In genomic region chr5:39539470-39539869, GRCh38 we compare ENCODE assay signal across 24 cellular contexts.
"Had no signal": no experiment of that assay in that cellular context is flagged by ENCODE, and none has a peak within 500 bp of the region (broad histone marks: within the 10 kb centered on the region; RNA-seq: fewer than 3 reads in every experiment).

No MANE protein-coding gene starts in this region.

- H3K36me3 ChIP-seq: brain microvascular endothelial cell, WERI-Rb-1 had no signal

- H3K27ac ChIP-seq: brain microvascular endothelial cell, coronary artery, dorsolateral prefrontal cortex, WERI-Rb-1 had no signal

- H3K4me3 ChIP-seq: coronary artery, dorsolateral prefrontal cortex had no signal

- ATAC-seq: activated CD4-positive, CD25-positive, alpha-beta regulatory T cell treated with anti-CD3 and anti-CD28 coated beads, Interleukin-2, amount 50 U/mL, for 24 hours; activated CD8-positive, alpha-beta T cell treated with anti-CD3 and anti-CD28 coated beads for 36 hours; activated T-cell treated with anti-CD3 and anti-CD28 coated beads, Interleukin-2, amount 50 U/mL, for 4 hours; activated T-helper 17 cell treated with anti-CD3 and anti-CD28 coated beads, Interleukin-2, amount 50 U/mL, for 72 hours; esophagus mucosa; T-helper 17 cell had no signal

- DNase-seq: activated B cell treated with CpG ODN at 0.5 μM for 24 hours; activated CD4-positive, alpha-beta T cell treated with anti-CD3 and anti-CD28 coated beads for 48 hours; activated CD4-positive, alpha-beta T cell treated with anti-CD3 and anti-CD28 coated beads, Interleukin-2, amount 50 U/mL, for 1 hour; activated CD4-positive, alpha-beta T cell treated with anti-CD3 and anti-CD28 coated beads, Interleukin-2, amount 50 U/mL, for 48 hours; activated CD8-positive, alpha-beta memory T cell treated with anti-CD3 and anti-CD28 coated beads for 24 hours; activated CD8-positive, alpha-beta T cell treated with anti-CD3 and anti-CD28 coated beads for 36 hours; activated effector memory CD4-positive, alpha-beta T cell treated with Interleukin-2 at 50 U/mL for 16 hours; activated gamma-delta T cell treated with Interleukin-2 at 50 U/mL for 16 hours; activated naive CD4-positive, alpha-beta T cell treated with anti-CD3 and anti-CD28 coated beads, Interleukin-2, amount 50 U/mL, for 16 hours; activated naive CD4-positive, alpha-beta T cell treated with Interleukin-2 at 50 U/mL for 16 hours; activated T-cell treated with anti-CD3 and anti-CD28 coated beads, Interleukin-2, amount 50 U/mL, for 4 hours; brain microvascular endothelial cell; dorsolateral prefrontal cortex; effector memory CD4-positive, alpha-beta T cell; endodermal cell; foreskin fibroblast; T-helper 1 cell; T-helper 17 cell; T1000; WERI-Rb-1 had no signal

- H3K27me3 ChIP-seq: brain microvascular endothelial cell had no signal
